ENCODE assay signal across 8 cellular contexts in the genomic region with DNA sequence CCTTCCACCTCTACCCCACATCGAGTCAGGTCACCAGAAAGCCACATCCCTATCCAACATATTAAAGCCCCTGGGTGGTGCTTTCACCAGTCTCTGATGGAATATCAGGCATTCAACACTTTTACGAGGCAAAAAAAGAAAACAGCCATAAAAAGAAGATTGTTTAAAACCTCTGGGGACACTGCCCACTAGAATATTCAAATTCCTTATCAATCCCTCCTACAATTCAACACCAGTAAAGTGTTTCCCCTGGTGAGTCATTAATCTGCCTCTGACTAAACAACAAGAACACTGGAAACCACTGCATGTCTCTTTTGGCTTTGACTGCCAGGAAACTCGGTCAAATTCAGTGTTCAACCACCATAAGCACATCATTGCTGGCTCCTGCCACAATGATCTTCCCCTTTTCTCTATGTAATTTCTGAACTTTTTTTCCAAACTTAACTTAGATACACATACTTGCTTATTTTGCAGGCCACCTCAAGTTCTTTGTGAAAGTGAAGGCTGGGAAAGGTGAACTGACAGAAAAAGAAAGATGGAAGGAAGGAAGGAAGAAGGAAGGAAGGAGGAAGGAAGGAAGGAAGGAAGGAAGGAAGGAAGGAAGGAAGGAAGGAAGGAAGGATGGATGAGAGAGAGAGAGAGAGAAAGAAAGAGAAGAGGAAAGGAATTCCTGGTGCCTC.
DNase-seq lines count a peak whose midpoint lies in the region; ATAC-seq and TF ChIP-seq lines count a peak whose summit lies in the region.

No MANE protein-coding gene starts in this region.

- H4K20me1 ChIP-seq in HCT116 (ENCODE audit: insufficient read depth) (no peaks in the 10 kb centered on the region), PC-9 (ENCODE audit: insufficient read depth) (no peaks in the 10 kb centered on the region)

- RAD21 ChIA-PET in HCT116 (lab: Charles Lee; ENCODE audit: low non-redundant PET in 1 of 2, low total read pairs in 2 of 2, uncharacterized antibody in 2 of 2, unreplicated experiment in 2 of 2) = no interaction called here

- ATAC-seq in HCT116 = no peak

- H3K4me3 ChIP-seq in GM12865 (ENCODE audit: low read depth, low read length) (no peak overlapping the region), HCT116 (replicated peaks in 1 of 2; ENCODE audit: low read depth in 1 of 2, low read length in 2 of 2) (no peak overlapping the region), PC-9 (no peak overlapping the region)

- no peak for TF ChIP-seq RAD21 in HCT116 (IDR thresholded peaks at IDR 0.05; ENCODE audit: low read depth)

- intact Hi-C loops in HCT116 (cut with micrococcal nuclease) = no loop called here
- intact Hi-C loops in PC-9 (cut with micrococcal nuclease; ENCODE audit: unreplicated experiment) = loop anchor here (10.0 kb wide), 1 partner anchor 46 kb away; no protein-coding TSS in a partner anchor

- no peak for TF ChIP-seq POLR2A in HCT116 (IDR thresholded peaks at IDR 0.05; ENCODE audit: borderline replicate concordance, extremely low read depth, insufficient read depth, insufficient read length)

- H2AFZ ChIP-seq in HCT116 (ENCODE audit: low read depth, low read length, poor library complexity, severe bottlenecking) = no peak overlapping the region
- no peak overlapping the region for H2AFZ ChIP-seq in PC-9

- H3K36me3 ChIP-seq in HCT116 (ENCODE audit: control insufficient read depth in 1 of 2, insufficient read depth in 2 of 2, low read length in 2 of 2) (no peaks in the 10 kb centered on the region), PC-9 (ENCODE audit: low read depth) (no peaks in the 10 kb centered on the region)

- H3K4me2 ChIP-seq in HCT116 (ENCODE audit: low read length) (peak overlapping the region; percentile 34), PC-9 (peak overlapping the region; percentile 40; the same call in 1 of the 2 replicates)

- H3K79me2 ChIP-seq in HCT116 (ENCODE audit: insufficient read depth, low read length) = no peaks in the 10 kb centered on the region
- no peaks in the 10 kb centered on the region for H3K79me2 ChIP-seq in PC-9 (ENCODE audit: low read depth)

- no peak overlapping the region for H3K9ac ChIP-seq in HCT116 (ENCODE audit: low read length)

- TF ChIP-seq CTCF in GM12865 (IDR thresholded peaks at IDR 0.05; ENCODE audit: insufficient read depth, low read depth, low read length, missing control alignments) = no peak
- no peak for TF ChIP-seq CTCF in HCT116 (IDR thresholded peaks at IDR 0.05 in 2 of 3, conservative IDR thresholded peaks at IDR 0.05 in 1 of 3; ENCODE audit: borderline replicate concordance in 1 of 3, insufficient read depth in 1 of 3, low read depth in 2 of 3, low read length in 2 of 3)
- TF ChIP-seq CTCF in PC-9 (conservative IDR thresholded peaks at IDR 0.05) = no peak

- H3K9me3 ChIP-seq in HCT116 (ENCODE audit: control insufficient read depth in 1 of 2, insufficient read depth in 1 of 2, low read depth in 1 of 2, low read length in 2 of 2) (no peaks in the 10 kb centered on the region), PC-9 (ENCODE audit: insufficient read depth, low read depth) (no peaks in the 10 kb centered on the region)

- BruUV-seq in HCT116 (replicated peaks; lab: Mats Ljungman, UMichigan) = no TSS peak
- no TSS peak for BruUV-seq in PC-9 (replicated peaks; lab: Mats Ljungman, UMichigan)

- H3K27ac ChIP-seq in HCT116 (ENCODE audit: low read depth, low read length) (no peak overlapping the region), PC-9 (no peak overlapping the region)

- peaks cover 5% of the 10 kb centered on the region; the same call in 1 of the 2 replicates for H3F3A ChIP-seq in PC-9 (ENCODE audit: insufficient read depth, low read depth)

- H3K27me3 ChIP-seq in HCT116 (ENCODE audit: insufficient read depth, low read length) (peaks cover 7% of the 10 kb centered on the region; the same call in 1 of the 2 replicates), PC-9 (ENCODE audit: insufficient read depth, low read depth) (no peaks in the 10 kb centered on the region)

- peaks cover 7 to 34% of the 10 kb centered on the region in 2 experiments for H3K4me1 ChIP-seq in HCT116 (ENCODE audit: control insufficient read depth in 1 of 2, insufficient read depth in 2 of 2, low read length in 2 of 2)
- H3K4me1 ChIP-seq in PC-9 (replicated peaks; ENCODE audit: insufficient read depth) = peaks cover 16% of the 10 kb centered on the region

- DNase-seq in GM12865 (ENCODE audit: low read depth) (peak; percentile 78), HCT116 (ENCODE audit: low read depth, low spot score) (no peak), PC-9 (peak in 1 of 2 experiments; percentile 60), glomerular visceral epithelial cell (ENCODE audit: extremely low spot score) (peak; percentile 41), HT-29 (ENCODE audit: low spot score) (no peak), DMS79 (lab: John Stamatoyannopoulos, UW) (no peak)
- DNase-seq in activated CD4-positive, alpha-beta T cell treated with anti-CD3 and anti-CD28 coated beads for 4 hours = no peak
- DNase-seq in stimulated activated naive CD4-positive, alpha-beta T cell treated with Interleukin-2 at 50 U/mL for 16 hours (lab: John Stamatoyannopoulos, UW) = no peak

- POLR2A ChIA-PET in HCT116 (lab: Charles Lee) (no interaction called here), PC-9 (lab: Charles Lee; ENCODE audit: unreplicated experiment) (no interaction called here)

- CTCF ChIA-PET in HCT116 (lab: Charles Lee) (no interaction called here), PC-9 (lab: Charles Lee) (no interaction called here)

- H3K9me2 ChIP-seq in HCT116 (ENCODE audit: insufficient read depth) = no peaks in the 10 kb centered on the region
- no peaks in the 10 kb centered on the region for H3K9me2 ChIP-seq in PC-9 (ENCODE audit: insufficient read depth)

TF ChIP-seq in HCT116, 20 proteins besides CTCF, POLR2A, EP300 and RAD21 (continues in another document):
- TF ChIP-seq, protein P1, sequence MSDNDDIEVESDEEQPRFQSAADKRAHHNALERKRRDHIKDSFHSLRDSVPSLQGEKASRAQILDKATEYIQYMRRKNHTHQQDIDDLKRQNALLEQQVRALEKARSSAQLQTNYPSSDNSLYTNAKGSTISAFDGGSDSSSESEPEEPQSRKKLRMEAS (IDR thresholded peaks at IDR 0.05) = no peak
- TF ChIP-seq SIN3A (IDR thresholded peaks at IDR 0.05; ENCODE audit: low read depth) (no peak), TCF7L2 (IDR thresholded peaks at IDR 0.05; ENCODE audit: borderline replicate concordance, extremely low read depth, insufficient read depth, insufficient read length) (no peak), ZFX (IDR thresholded peaks at IDR 0.05) (no peak), CBX3 (IDR thresholded peaks at IDR 0.05; ENCODE audit: low read depth) (no peak), EZH2 (IDR thresholded peaks at IDR 0.05) (no peak), ZNF274 (IDR thresholded peaks at IDR 0.05; ENCODE audit: low read depth, low read length) (no peak), EZH2phosphoT487 (IDR thresholded peaks at IDR 0.05; ENCODE audit: borderline replicate concordance) (no peak), EGR1 (IDR thresholded peaks at IDR 0.05; ENCODE audit: low read depth) (no peak), SRF (IDR thresholded peaks at IDR 0.05; ENCODE audit: low read depth) (no peak), POLR2AphosphoS5 (IDR thresholded peaks at IDR 0.05; ENCODE audit: low read depth, low read length) (no peak), ELF1 (IDR thresholded peaks at IDR 0.05; ENCODE audit: borderline replicate concordance, low read depth) (no peak), YY1 (IDR thresholded peaks at IDR 0.05; ENCODE audit: extremely low read depth, insufficient replicate concordance, low read depth, low read length) (no peak)
- TF ChIP-seq, protein P2, sequence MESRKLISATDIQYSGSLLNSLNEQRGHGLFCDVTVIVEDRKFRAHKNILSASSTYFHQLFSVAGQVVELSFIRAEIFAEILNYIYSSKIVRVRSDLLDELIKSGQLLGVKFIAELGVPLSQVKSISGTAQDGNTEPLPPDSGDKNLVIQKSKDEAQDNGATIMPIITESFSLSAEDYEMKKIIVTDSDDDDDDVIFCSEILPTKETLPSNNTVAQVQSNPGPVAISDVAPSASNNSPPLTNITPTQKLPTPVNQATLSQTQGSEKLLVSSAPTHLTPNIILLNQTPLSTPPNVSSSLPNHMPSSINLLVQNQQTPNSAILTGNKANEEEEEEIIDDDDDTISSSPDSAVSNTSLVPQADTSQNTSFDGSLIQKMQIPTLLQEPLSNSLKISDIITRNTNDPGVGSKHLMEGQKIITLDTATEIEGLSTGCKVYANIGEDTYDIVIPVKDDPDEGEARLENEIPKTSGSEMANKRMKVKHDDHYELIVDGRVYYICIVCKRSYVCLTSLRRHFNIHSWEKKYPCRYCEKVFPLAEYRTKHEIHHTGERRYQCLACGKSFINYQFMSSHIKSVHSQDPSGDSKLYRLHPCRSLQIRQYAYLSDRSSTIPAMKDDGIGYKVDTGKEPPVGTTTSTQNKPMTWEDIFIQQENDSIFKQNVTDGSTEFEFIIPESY (IDR thresholded peaks at IDR 0.05; ENCODE audit: extremely low read depth, insufficient replicate concordance, low read length) = no peak
- TF ChIP-seq, protein P3, sequence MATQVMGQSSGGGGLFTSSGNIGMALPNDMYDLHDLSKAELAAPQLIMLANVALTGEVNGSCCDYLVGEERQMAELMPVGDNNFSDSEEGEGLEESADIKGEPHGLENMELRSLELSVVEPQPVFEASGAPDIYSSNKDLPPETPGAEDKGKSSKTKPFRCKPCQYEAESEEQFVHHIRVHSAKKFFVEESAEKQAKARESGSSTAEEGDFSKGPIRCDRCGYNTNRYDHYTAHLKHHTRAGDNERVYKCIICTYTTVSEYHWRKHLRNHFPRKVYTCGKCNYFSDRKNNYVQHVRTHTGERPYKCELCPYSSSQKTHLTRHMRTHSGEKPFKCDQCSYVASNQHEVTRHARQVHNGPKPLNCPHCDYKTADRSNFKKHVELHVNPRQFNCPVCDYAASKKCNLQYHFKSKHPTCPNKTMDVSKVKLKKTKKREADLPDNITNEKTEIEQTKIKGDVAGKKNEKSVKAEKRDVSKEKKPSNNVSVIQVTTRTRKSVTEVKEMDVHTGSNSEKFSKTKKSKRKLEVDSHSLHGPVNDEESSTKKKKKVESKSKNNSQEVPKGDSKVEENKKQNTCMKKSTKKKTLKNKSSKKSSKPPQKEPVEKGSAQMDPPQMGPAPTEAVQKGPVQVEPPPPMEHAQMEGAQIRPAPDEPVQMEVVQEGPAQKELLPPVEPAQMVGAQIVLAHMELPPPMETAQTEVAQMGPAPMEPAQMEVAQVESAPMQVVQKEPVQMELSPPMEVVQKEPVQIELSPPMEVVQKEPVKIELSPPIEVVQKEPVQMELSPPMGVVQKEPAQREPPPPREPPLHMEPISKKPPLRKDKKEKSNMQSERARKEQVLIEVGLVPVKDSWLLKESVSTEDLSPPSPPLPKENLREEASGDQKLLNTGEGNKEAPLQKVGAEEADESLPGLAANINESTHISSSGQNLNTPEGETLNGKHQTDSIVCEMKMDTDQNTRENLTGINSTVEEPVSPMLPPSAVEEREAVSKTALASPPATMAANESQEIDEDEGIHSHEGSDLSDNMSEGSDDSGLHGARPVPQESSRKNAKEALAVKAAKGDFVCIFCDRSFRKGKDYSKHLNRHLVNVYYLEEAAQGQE (IDR thresholded peaks at IDR 0.05; ENCODE audit: low read depth) = no peak

Comparison
In these comparisons a context has a peak if more than half of its experiments do, and no peak if none do; other contexts are left out.
1. DNase-seq: peak in GM12865 (single experiment) and glomerular visceral epithelial cell (single experiment); none in HCT116 (single experiment), HT-29 (single experiment), DMS79 (single experiment), activated CD4-positive, alpha-beta T cell treated with anti-CD3 and anti-CD28 coated beads for 4 hours (0 of 2) and stimulated activated naive CD4-positive, alpha-beta T cell treated with Interleukin-2 at 50 U/mL for 16 hours (single experiment).